ENCODE assay signal across 16 cellular contexts in genomic region chr13:106246817-106247216, GRCh38.
DNase-seq lines count a peak whose midpoint lies in the region; ATAC-seq and TF ChIP-seq lines count a peak whose summit lies in the region.
"Had no signal": no experiment of that assay in that cellular context is flagged by ENCODE, and none has a peak within 500 bp of the region (broad histone marks: within the 10 kb centered on the region; RNA-seq: fewer than 3 reads in every experiment).

No MANE protein-coding gene starts in this region.

- no peaks in the 10 kb centered on the region for H3K36me3 Mint-ChIP-seq in natural killer cell
- no peaks in the 10 kb centered on the region for H3K36me3 Mint-ChIP-seq in activated CD4-positive, alpha-beta memory T cell treated with anti-CD3 and anti-CD28 coated beads, Interleukin-2, amount 10 ng/mL, durations not matched to agents 7 days and 5 days (ENCODE audit: low read depth)
- H3K36me3 Mint-ChIP-seq: CD8-positive, alpha-beta T cell had no signal

- H4K20me1 ChIP-seq in OCI-LY3 (ENCODE audit: insufficient read depth, low read length), result no peaks in the 10 kb centered on the region
- H4K20me1 ChIP-seq: BLaER1 had no signal

- no peak overlapping the region for H3K4me3 Mint-ChIP-seq in natural killer cell
- no peak overlapping the region for H3K4me3 Mint-ChIP-seq in activated CD4-positive, alpha-beta memory T cell treated with anti-CD3 and anti-CD28 coated beads, Interleukin-2, amount 10 ng/mL, durations not matched to agents 7 days and 5 days
- H3K4me3 Mint-ChIP-seq: CD8-positive, alpha-beta T cell had no signal

- no peaks in the 10 kb centered on the region for H3K4me1 Mint-ChIP-seq in natural killer cell
- H3K4me1 Mint-ChIP-seq in activated CD4-positive, alpha-beta memory T cell treated with anti-CD3 and anti-CD28 coated beads, Interleukin-2, amount 10 ng/mL, durations not matched to agents 7 days and 5 days, result no peaks in the 10 kb centered on the region

- no peaks in the 10 kb centered on the region for H3K9me3 ChIP-seq in OCI-LY3 (ENCODE audit: insufficient read depth, low read length)
- H3K9me3 ChIP-seq in mucosa of descending colon, result no peaks in the 10 kb centered on the region
- H3K9me3 ChIP-seq: BLaER1, MG63 had no signal

- H3K27ac ChIP-seq in ACC112 (ENCODE audit: low read depth, low read length) (no peak overlapping the region), OCI-LY3 (ENCODE audit: low read length) (no peak overlapping the region)
- H3K27ac ChIP-seq: BLaER1 had no signal

- H3K27me3 Mint-ChIP-seq in natural killer cell (ENCODE audit: low read depth in 2 of 2), result no peaks in the 10 kb centered on the region
- no peaks in the 10 kb centered on the region for H3K27me3 Mint-ChIP-seq in activated CD4-positive, alpha-beta memory T cell treated with anti-CD3 and anti-CD28 coated beads, Interleukin-2, amount 10 ng/mL, durations not matched to agents 7 days and 5 days

- POLR2A ChIA-PET in activated CD4-positive, alpha-beta memory T cell treated with anti-CD3 and anti-CD28 coated beads, Interleukin-2, amount 10 ng/mL, durations not matched to agents 7 days and 5 days (lab: Charles Lee), result no interaction called here

- H3K4me1 ChIP-seq in ACC112 (ENCODE audit: control insufficient read depth, insufficient read depth, low read length, unreplicated experiment), result no peaks in the 10 kb centered on the region
- H3K4me1 ChIP-seq in OCI-LY3 (ENCODE audit: low read length), result no peaks in the 10 kb centered on the region
- H3K4me1 ChIP-seq in mucosa of descending colon (ENCODE audit: low read depth), result no peaks in the 10 kb centered on the region
- H3K4me1 ChIP-seq: BLaER1 had no signal

- H3K79me2 ChIP-seq in ACC112 (ENCODE audit: control insufficient read depth, insufficient read depth, low read length, unreplicated experiment) (no peaks in the 10 kb centered on the region), OCI-LY3 (ENCODE audit: low read length) (no peaks in the 10 kb centered on the region)

- CTCF ChIA-PET in activated CD4-positive, alpha-beta memory T cell treated with anti-CD3 and anti-CD28 coated beads, Interleukin-2, amount 10 ng/mL, durations not matched to agents 7 days and 5 days (lab: Charles Lee), result no interaction called here

- H3K4me2 ChIP-seq in OCI-LY3 (ENCODE audit: low read length), result peak overlapping the region; percentile 12
- H3K4me2 ChIP-seq: BLaER1 had no signal

- ATAC-seq in mucosa of descending colon (peak; percentile 47), GM18867 (IDR thresholded peaks at IDR 0.05; ENCODE audit: unreplicated experiment) (no peak), natural killer cell (no peak)
- ATAC-seq: CD8-positive, alpha-beta T cell had no signal

- H3K4me3 ChIP-seq in ACC112 (ENCODE audit: low read depth, low read length), result peak overlapping the region; percentile 44; the same call in 1 of the 2 replicates
- no peak overlapping the region for H3K4me3 ChIP-seq in OCI-LY3 (ENCODE audit: low read length)
- H3K4me3 ChIP-seq in mucosa of descending colon, result no peak overlapping the region
- H3K4me3 ChIP-seq: BLaER1, MG63 had no signal

- H3K9me3 Mint-ChIP-seq in natural killer cell, result peaks cover 2 to 3% of the 10 kb centered on the region in 2 donors
- no peaks in the 10 kb centered on the region for H3K9me3 Mint-ChIP-seq in activated CD4-positive, alpha-beta memory T cell treated with anti-CD3 and anti-CD28 coated beads, Interleukin-2, amount 10 ng/mL, durations not matched to agents 7 days and 5 days
- H3K9me3 Mint-ChIP-seq: CD8-positive, alpha-beta T cell had no signal

- H2AFZ ChIP-seq in ACC112 (ENCODE audit: low read length, unreplicated experiment), result peak overlapping the region; percentile 67
- H2AFZ ChIP-seq in OCI-LY3 (ENCODE audit: low read depth, low read length), result peak overlapping the region; percentile 9; the same call in 1 of the 2 replicates

- no peaks in the 10 kb centered on the region for H3K36me3 ChIP-seq in ACC112 (ENCODE audit: insufficient read depth, low read length)
- no peaks in the 10 kb centered on the region for H3K36me3 ChIP-seq in OCI-LY3 (replicated peaks; ENCODE audit: low read depth, low read length)
- H3K36me3 ChIP-seq in mucosa of descending colon (ENCODE audit: low read depth), result no peaks in the 10 kb centered on the region
- H3K36me3 ChIP-seq: BLaER1, MG63 had no signal

- TF ChIP-seq CTCF in OCI-LY3 (IDR thresholded peaks at IDR 0.05; ENCODE audit: low read depth, low read length) (no peak), mucosa of descending colon (IDR thresholded peaks at IDR 0.05) (no peak), natural killer cell (IDR thresholded peaks at IDR 0.05) (no peak)

- H3K27ac Mint-ChIP-seq in natural killer cell, result no peak overlapping the region
- no peak overlapping the region for H3K27ac Mint-ChIP-seq in activated CD4-positive, alpha-beta memory T cell treated with anti-CD3 and anti-CD28 coated beads, Interleukin-2, amount 10 ng/mL, durations not matched to agents 7 days and 5 days
- H3K27ac Mint-ChIP-seq: CD8-positive, alpha-beta T cell had no signal

- H3K27me3 ChIP-seq in ACC112 (ENCODE audit: insufficient read depth, low read length) (no peaks in the 10 kb centered on the region), OCI-LY3 (ENCODE audit: low read depth, low read length) (no peaks in the 10 kb centered on the region)
- H3K27me3 ChIP-seq: BLaER1, MG63 had no signal

- peak; percentile 85 for DNase-seq in NCI-H1105 treated with DMSO at 0.1 percent for 48 hours (lab: John Stamatoyannopoulos, UW)
- no peak for DNase-seq in mucosa of descending colon
- no peak for DNase-seq in natural killer cell
- DNase-seq in activated CD4-positive, alpha-beta memory T cell treated with anti-CD3 and anti-CD28 coated beads, Interleukin-2, amount 10 ng/mL, durations not matched to agents 7 days and 5 days, result no peak
- no peak for DNase-seq in activated CD8-positive, alpha-beta memory T cell treated with anti-CD3 and anti-CD28 coated beads for 24 hours
- DNase-seq: CD8-positive, alpha-beta T cell; DMS79; GOT3; MG63; NCI-H1092 treated with DMSO at 0.1 percent for 48 hours; NCI-H524; SW 1271 had no signal

- no peak overlapping the region for H3K9ac ChIP-seq in OCI-LY3 (ENCODE audit: low read length)
- H3K9ac ChIP-seq: BLaER1 had no signal

- intact Hi-C loops in mucosa of descending colon (cut with DNase I, micrococcal nuclease) (no loop called here), natural killer cell (cut with micrococcal nuclease) (no loop called here)
